In the genomic region with DNA sequence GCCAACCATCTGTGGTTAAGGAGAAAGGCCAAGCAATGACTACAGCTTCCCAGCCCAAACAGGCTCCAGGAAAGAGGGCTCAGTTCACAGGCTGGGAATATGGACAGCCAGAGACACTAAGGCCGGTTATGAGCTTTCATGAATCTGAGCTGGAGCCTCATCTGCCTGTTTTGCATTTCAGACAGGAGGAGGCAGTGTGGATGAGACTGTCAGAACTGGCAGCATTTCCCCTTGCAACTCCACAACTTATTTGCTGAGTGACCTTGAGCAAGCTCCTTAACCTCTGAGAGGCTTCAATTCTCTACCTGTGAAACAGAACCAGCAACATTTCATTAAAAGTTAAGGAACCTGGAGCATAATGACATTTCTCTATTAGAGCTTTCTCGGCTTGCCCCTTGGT, we compare ENCODE assay signal across 9 cellular contexts.
DNase-seq lines count a peak whose midpoint lies in the region; ATAC-seq, FAIRE-seq and TF ChIP-seq lines count a peak whose summit lies in the region.
"Had no signal": no experiment of that assay in that cellular context is flagged by ENCODE, and none has a peak within 500 bp of the region (broad histone marks: within the 10 kb centered on the region; RNA-seq: fewer than 3 reads in every experiment).

No MANE protein-coding gene starts in this region.

- peaks cover 13% of the 10 kb centered on the region for H3K36me3 Mint-ChIP-seq in natural killer cell treated with Interleukin-12 subunit alpha and Interleukin-12 subunit beta and Interleukin-15 and Interleukin-18, amount 100 ng/mL, for 72 hours

- peak; percentile 35 for DNase-seq in NK-92 treated with Interleukin-12 subunit alpha and Interleukin-12 subunit beta, amount 100 ng/mL, for 24 hours (lab: John Stamatoyannopoulos, UW)
- DNase-seq in NK-92 (lab: John Stamatoyannopoulos, UW; ENCODE audit: unreplicated experiment), result no peak
- no peak for DNase-seq in bronchial epithelial cell (ENCODE audit: low read depth)
- DNase-seq in natural killer cell treated with Interleukin-12 subunit alpha and Interleukin-12 subunit beta and Interleukin-15 and Interleukin-18, amount 100 ng/mL, for 72 hours (ENCODE audit: low spot score), result peak; percentile 67
- no peak for DNase-seq in EL
- DNase-seq in stimulated activated CD4-positive, alpha-beta T cell treated with anti-CD3 and anti-CD28 coated beads, Interleukin-4, amount 100 ng/mL, for 1 hour, result no peak

- ATAC-seq in HG03175 (IDR thresholded peaks at IDR 0.05; ENCODE audit: unreplicated experiment) (peak; percentile 37), GM21717 (IDR thresholded peaks at IDR 0.05; ENCODE audit: unreplicated experiment) (no peak)
- no peak for ATAC-seq in natural killer cell treated with Interleukin-12 subunit alpha and Interleukin-12 subunit beta and Interleukin-15 and Interleukin-18, amount 100 ng/mL, for 72 hours

- no peak overlapping the region for H3K4me3 ChIP-seq in bronchial epithelial cell (ENCODE audit: low read depth, low read length)
- H3K4me3 ChIP-seq: BLaER1 had no signal

- peak overlapping the region; percentile 92 to 95 for H3K27ac Mint-ChIP-seq in natural killer cell treated with Interleukin-12 subunit alpha and Interleukin-12 subunit beta and Interleukin-15 and Interleukin-18, amount 100 ng/mL, for 72 hours

- H3K36me3 ChIP-seq in bronchial epithelial cell (ENCODE audit: control insufficient read depth, insufficient read depth, low read length), result no peaks in the 10 kb centered on the region
- H3K36me3 ChIP-seq: BLaER1 had no signal

- peak overlapping the region; percentile 76 for H3K4me3 Mint-ChIP-seq in natural killer cell treated with Interleukin-12 subunit alpha and Interleukin-12 subunit beta and Interleukin-15 and Interleukin-18, amount 100 ng/mL, for 72 hours

- no peak for FAIRE-seq in bronchial epithelial cell (lab: Jason Lieb, UNC)

- peaks cover 72 to 93% of the 10 kb centered on the region in 2 donors for H3K4me1 Mint-ChIP-seq in natural killer cell treated with Interleukin-12 subunit alpha and Interleukin-12 subunit beta and Interleukin-15 and Interleukin-18, amount 100 ng/mL, for 72 hours (ENCODE audit: low read depth in 2 of 2)

- peak; percentile 37 for TF ChIP-seq CTCF in bronchial epithelial cell (IDR thresholded peaks at IDR 0.05; ENCODE audit: insufficient read depth, low read length, severe bottlenecking)

- H3K27me3 Mint-ChIP-seq in natural killer cell treated with Interleukin-12 subunit alpha and Interleukin-12 subunit beta and Interleukin-15 and Interleukin-18, amount 100 ng/mL, for 72 hours, result no peaks in the 10 kb centered on the region

- H3K27me3 ChIP-seq in bronchial epithelial cell (ENCODE audit: control insufficient read depth, insufficient read depth, low read length), result no peaks in the 10 kb centered on the region
- H3K27me3 ChIP-seq: BLaER1 had no signal

- peaks cover 6% of the 10 kb centered on the region for H3K9me3 Mint-ChIP-seq in natural killer cell treated with Interleukin-12 subunit alpha and Interleukin-12 subunit beta and Interleukin-15 and Interleukin-18, amount 100 ng/mL, for 72 hours

Comparison
In these comparisons a context has a peak if more than half of its experiments do, and no peak if none do; other contexts are left out.
1. DNase-seq: peak in NK-92 treated with Interleukin-12 subunit alpha and Interleukin-12 subunit beta, amount 100 ng/mL, for 24 hours (single experiment) and natural killer cell treated with Interleukin-12 subunit alpha and Interleukin-12 subunit beta and Interleukin-15 and Interleukin-18, amount 100 ng/mL, for 72 hours (single experiment); none in NK-92 (single experiment), bronchial epithelial cell (single experiment), EL (single experiment) and stimulated activated CD4-positive, alpha-beta T cell treated with anti-CD3 and anti-CD28 coated beads, Interleukin-4, amount 100 ng/mL, for 1 hour (single experiment).